30 cellular contexts compared by ENCODE assay signal in genomic region chr13:37118002-37118401, GRCh38. TPM values are rescaled to one million over a fixed set of nuclear protein-coding genes. Genes with fewer than 3 reads are reported as not detected.
A peak's percentile ranks its signal among the peaks of the same experiment; 100 is the strongest.
DNase-seq lines count a peak whose midpoint lies in the region; ATAC-seq, FAIRE-seq and TF ChIP-seq lines count a peak whose summit lies in the region.
"Had no signal": no experiment of that assay in that cellular context is flagged by ENCODE, and none has a peak within 500 bp of the region (broad histone marks: within the 10 kb centered on the region; RNA-seq: fewer than 3 reads in every experiment).

No MANE protein-coding gene starts in this region.

- H3K9me3 Mint-ChIP-seq in astrocyte (ENCODE audit: unreplicated experiment): no peaks in the 10 kb centered on the region
- H3K9me3 Mint-ChIP-seq in stimulated activated effector memory CD8-positive, alpha-beta T cell treated with anti-CD3 and anti-CD28 coated beads, Interleukin-12 subunit alpha, Interleukin-12 subunit beta, amount 100 ng/mL, for 72 hours: no peaks in the 10 kb centered on the region
- H3K9me3 Mint-ChIP-seq in stimulated activated naive CD8-positive, alpha-beta T cell treated with anti-CD3 and anti-CD28 coated beads, Interleukin-15, amount 100 ng/mL, for 72 hours: no peaks in the 10 kb centered on the region
- H3K9me3 Mint-ChIP-seq: activated T-cell treated with anti-CD3 and anti-CD28 coated beads, Interleukin-2, amount 50 U/mL, for 4 hours; H9; naive B cell; WTC11 had no signal

- ATAC-seq in Right ventricle myocardium superior (ENCODE audit: poor library complexity) (peak; percentile 97), left ventricle myocardium superior (peak; percentile 99)
- no peak for ATAC-seq in stimulated activated effector memory CD8-positive, alpha-beta T cell treated with anti-CD3 and anti-CD28 coated beads, Interleukin-12 subunit alpha, Interleukin-12 subunit beta, amount 100 ng/mL, for 72 hours
- ATAC-seq in stimulated activated naive CD8-positive, alpha-beta T cell treated with anti-CD3 and anti-CD28 coated beads, Interleukin-15, amount 100 ng/mL, for 72 hours: no peak
- ATAC-seq: activated T-cell treated with anti-CD3 and anti-CD28 coated beads, Interleukin-2, amount 50 U/mL, for 4 hours; esophagus mucosa; PC-3; WTC11 had no signal

- H2AFZ ChIP-seq in astrocyte (ENCODE audit: low read depth, low read length): peak overlapping the region; percentile 54

- no peak for TF ChIP-seq CTCF in astrocyte (IDR thresholded peaks at IDR 0.05; ENCODE audit: insufficient read depth, low read depth, low read length)
- no peak for TF ChIP-seq CTCF in A673 (conservative IDR thresholded peaks at IDR 0.05; ENCODE audit: low read depth, low read length)

- no peak overlapping the region for H3K4me2 ChIP-seq in astrocyte (ENCODE audit: low read length)

- H3K27ac ChIP-seq in astrocyte (ENCODE audit: low read depth, low read length) (no peak overlapping the region), A673 (ENCODE audit: low read depth, low read length, poor library complexity, severe bottlenecking) (no peak overlapping the region)
- H3K27ac ChIP-seq: colonic mucosa, transverse colon had no signal

- CTCF ChIA-PET in A673 (lab: Charles Lee): no interaction called here

- H3K4me1 Mint-ChIP-seq in astrocyte (ENCODE audit: low read depth, unreplicated experiment): no peaks in the 10 kb centered on the region
- no peaks in the 10 kb centered on the region for H3K4me1 Mint-ChIP-seq in stimulated activated effector memory CD8-positive, alpha-beta T cell treated with anti-CD3 and anti-CD28 coated beads, Interleukin-12 subunit alpha, Interleukin-12 subunit beta, amount 100 ng/mL, for 72 hours
- no peaks in the 10 kb centered on the region for H3K4me1 Mint-ChIP-seq in stimulated activated naive CD8-positive, alpha-beta T cell treated with anti-CD3 and anti-CD28 coated beads, Interleukin-15, amount 100 ng/mL, for 72 hours
- H3K4me1 Mint-ChIP-seq: naive B cell, WTC11 had no signal

- no peak overlapping the region for H3K4me3 Mint-ChIP-seq in astrocyte (ENCODE audit: unreplicated experiment)
- H3K4me3 Mint-ChIP-seq in stimulated activated effector memory CD8-positive, alpha-beta T cell treated with anti-CD3 and anti-CD28 coated beads, Interleukin-12 subunit alpha, Interleukin-12 subunit beta, amount 100 ng/mL, for 72 hours: no peak overlapping the region
- no peak overlapping the region for H3K4me3 Mint-ChIP-seq in stimulated activated naive CD8-positive, alpha-beta T cell treated with anti-CD3 and anti-CD28 coated beads, Interleukin-15, amount 100 ng/mL, for 72 hours
- H3K4me3 Mint-ChIP-seq: activated T-cell treated with anti-CD3 and anti-CD28 coated beads, Interleukin-2, amount 50 U/mL, for 4 hours; H9; naive B cell; WTC11 had no signal

- DNase-seq in Right ventricle myocardium superior (peak; percentile 67), cardiac septum (ENCODE audit: low spot score) (no peak), astrocyte (ENCODE audit: low read depth) (no peak), left ventricle myocardium superior (peak; percentile 76), A673 (ENCODE audit: low spot score) (no peak), SIG-M5 (lab: John Stamatoyannopoulos, UW) (no peak)
- no peak for DNase-seq in stimulated activated effector memory CD8-positive, alpha-beta T cell treated with anti-CD3 and anti-CD28 coated beads, Interleukin-12 subunit alpha, Interleukin-12 subunit beta, amount 100 ng/mL, for 72 hours (ENCODE audit: low spot score in 2 of 2)
- no peak for DNase-seq in stimulated activated naive CD8-positive, alpha-beta T cell treated with anti-CD3 and anti-CD28 coated beads, Interleukin-15, amount 100 ng/mL, for 72 hours
- DNase-seq: ACHN; activated CD4-positive, alpha-beta T cell treated with anti-CD3 and anti-CD28 coated beads, Interleukin-2, amount 50 U/mL, for 1 hour; activated naive CD4-positive, alpha-beta T cell treated with Interleukin-2 at 50 U/mL for 16 hours; activated T-cell treated with anti-CD3 and anti-CD28 coated beads, Interleukin-2, amount 50 U/mL, for 4 hours; colonic mucosa; DMS53; effector CD8-positive, alpha-beta T cell; foreskin fibroblast; H9; IMR-90; naive B cell; NCI-H1694 treated with DMSO at 0.1 percent for 48 hours; NCI-H82; occipital lobe; PC-3; small intestine; stimulated activated CD4-positive, alpha-beta T cell treated with anti-CD3 and anti-CD28 coated beads, Interleukin-1b, Interleukin-23, amount 100 ng/mL, for 48 hours; T-helper 9 cell; transverse colon had no signal

- POLR2A ChIA-PET in A673 (lab: Charles Lee; ENCODE audit: low non-redundant PET): no interaction called here

- no peaks in the 10 kb centered on the region for H3K9me3 ChIP-seq in astrocyte (ENCODE audit: insufficient read depth, low read depth, low read length)
- H3K9me3 ChIP-seq in A673 (ENCODE audit: low read depth, low read length, poor library complexity, severe bottlenecking): no peaks in the 10 kb centered on the region
- H3K9me3 ChIP-seq: colonic mucosa, transverse colon had no signal

- no peak for FAIRE-seq in astrocyte (lab: Jason Lieb, UNC)
- FAIRE-seq: small intestine had no signal

- H3K27me3 ChIP-seq in astrocyte (ENCODE audit: insufficient read depth, low read length) (no peaks in the 10 kb centered on the region), A673 (replicated peaks; ENCODE audit: insufficient read depth, low read depth, low read length, poor library complexity) (no peaks in the 10 kb centered on the region)
- H3K27me3 ChIP-seq: colonic mucosa, transverse colon had no signal

- H3K4me1 ChIP-seq in astrocyte (ENCODE audit: insufficient read depth, low read length) (no peaks in the 10 kb centered on the region), A673 (ENCODE audit: insufficient read depth, low read length, poor library complexity, severe bottlenecking) (no peaks in the 10 kb centered on the region)
- H3K4me1 ChIP-seq: colonic mucosa, transverse colon had no signal

- intact Hi-C loops in Right ventricle myocardium superior (cut with DNase I): no loop called here
- intact Hi-C loops in cardiac septum (cut with DNase I): no loop called here
- intact Hi-C loops in left ventricle myocardium superior (cut with micrococcal nuclease): no loop called here
- intact Hi-C loops in A673 (cut with micrococcal nuclease; ENCODE audit: unreplicated experiment): no loop called here

- no peaks in the 10 kb centered on the region for H3K27me3 Mint-ChIP-seq in astrocyte (ENCODE audit: low read depth, unreplicated experiment)
- peaks cover 6% of the 10 kb centered on the region for H3K27me3 Mint-ChIP-seq in stimulated activated naive CD8-positive, alpha-beta T cell treated with anti-CD3 and anti-CD28 coated beads, Interleukin-15, amount 100 ng/mL, for 72 hours

- no peaks in the 10 kb centered on the region for H3K79me2 ChIP-seq in astrocyte (ENCODE audit: insufficient read depth, low read length)

- H4K20me1 ChIP-seq in astrocyte (ENCODE audit: insufficient read depth, low read length): no peaks in the 10 kb centered on the region

- no peaks in the 10 kb centered on the region for H3K36me3 Mint-ChIP-seq in astrocyte (ENCODE audit: low read depth, unreplicated experiment)
- H3K36me3 Mint-ChIP-seq in stimulated activated effector memory CD8-positive, alpha-beta T cell treated with anti-CD3 and anti-CD28 coated beads, Interleukin-12 subunit alpha, Interleukin-12 subunit beta, amount 100 ng/mL, for 72 hours: no peaks in the 10 kb centered on the region
- H3K36me3 Mint-ChIP-seq: naive B cell, WTC11 had no signal

- no peak overlapping the region for H3K9ac ChIP-seq in astrocyte (ENCODE audit: low read length)

- no TSS peak for BruUV-seq in A673 (replicated peaks; lab: Mats Ljungman, UMichigan)

- no peaks in the 10 kb centered on the region for H3K36me3 ChIP-seq in astrocyte (ENCODE audit: insufficient read depth, low read length)
- no peaks in the 10 kb centered on the region for H3K36me3 ChIP-seq in A673 (ENCODE audit: insufficient read depth, low read length, poor library complexity, severe bottlenecking)
- H3K36me3 ChIP-seq: colonic mucosa, transverse colon had no signal

- H3K27ac Mint-ChIP-seq in astrocyte (ENCODE audit: unreplicated experiment): no peak overlapping the region
- no peak overlapping the region for H3K27ac Mint-ChIP-seq in stimulated activated effector memory CD8-positive, alpha-beta T cell treated with anti-CD3 and anti-CD28 coated beads, Interleukin-12 subunit alpha, Interleukin-12 subunit beta, amount 100 ng/mL, for 72 hours
- H3K27ac Mint-ChIP-seq in stimulated activated naive CD8-positive, alpha-beta T cell treated with anti-CD3 and anti-CD28 coated beads, Interleukin-15, amount 100 ng/mL, for 72 hours: peak overlapping the region in 1 of 2 donors; percentile 21
- H3K27ac Mint-ChIP-seq: H9, naive B cell, WTC11 had no signal

- H3K4me3 ChIP-seq in astrocyte (ENCODE audit: insufficient read depth, low read depth, low read length): no peak overlapping the region
- H3K4me3 ChIP-seq in A673 (ENCODE audit: low read depth, low read length, poor library complexity, severe bottlenecking): no peak overlapping the region
- H3K4me3 ChIP-seq: colonic mucosa, transverse colon had no signal

RNA-seq across cellular contexts. Expression of gene CSNK1A1L, which starts 12.5 kb away (rescaled TPM):
- not detected for total RNA-seq in Right ventricle myocardium superior
- not detected for total RNA-seq in cardiac septum
- total RNA-seq in astrocyte: not detected in 2 replicates
- not detected for total RNA-seq in left ventricle myocardium superior
- total RNA-seq in A673 (2021): not detected in 2 replicates
- total RNA-seq: activated T-cell treated with anti-CD3 and anti-CD28 coated beads, Interleukin-2, amount 50 U/mL, for 4 hours; colonic mucosa; esophagus mucosa; H9; IMR-90; occipital lobe; PC-3; renal cortical epithelial cell; transverse colon; WTC11 had no signal

RNA-seq across cellular contexts. Expression of gene SUPT20H, which starts 58.5 kb away (rescaled TPM):
- total RNA-seq in Right ventricle myocardium superior (23.3 TPM), cardiac septum (28.3 TPM), astrocyte (80.8 and 87.7 TPM in 2 replicates), left ventricle myocardium superior (34.8 TPM), A673 (2021) (82.6 and 94.4 TPM in 2 replicates)

Comparison
In these comparisons a context has a peak if more than half of its experiments do, and no peak if none do; other contexts are left out.
1. DNase-seq: peak in Right ventricle myocardium superior (single experiment) and left ventricle myocardium superior (single experiment); none in cardiac septum (single experiment), astrocyte (single experiment), stimulated activated effector memory CD8-positive, alpha-beta T cell treated with anti-CD3 and anti-CD28 coated beads, Interleukin-12 subunit alpha, Interleukin-12 subunit beta, amount 100 ng/mL, for 72 hours (0 of 2), A673 (single experiment), SIG-M5 (single experiment) and stimulated activated naive CD8-positive, alpha-beta T cell treated with anti-CD3 and anti-CD28 coated beads, Interleukin-15, amount 100 ng/mL, for 72 hours (0 of 2).
2. ATAC-seq: peak in Right ventricle myocardium superior (single experiment) and left ventricle myocardium superior (single experiment); none in stimulated activated effector memory CD8-positive, alpha-beta T cell treated with anti-CD3 and anti-CD28 coated beads, Interleukin-12 subunit alpha, Interleukin-12 subunit beta, amount 100 ng/mL, for 72 hours (single experiment) and stimulated activated naive CD8-positive, alpha-beta T cell treated with anti-CD3 and anti-CD28 coated beads, Interleukin-15, amount 100 ng/mL, for 72 hours (single experiment).